Comparison of ENCODE assay signal across 1 cellular context in genomic region chr1:52140633-52141512, GRCh38.
TF ChIP-seq lines count a peak whose summit lies in the region.

No MANE protein-coding gene starts in this region.

TF ChIP-seq in GM23338, 12 proteins besides CTCF, POLR2A, EP300 and RAD21 (continued from another document):
- TF ChIP-seq NANOG (IDR thresholded peaks at IDR 0.05; ENCODE audit: borderline replicate concordance) = no peak
- TF ChIP-seq ZNF462 (CRISPR knock-in tag; IDR thresholded peaks at IDR 0.05) = no peak
- TF ChIP-seq ZNF114 (CRISPR knock-in tag; IDR thresholded peaks at IDR 0.05) = no peak
